Comparison of ENCODE assay signal across 11 cellular contexts in genomic region chr14:60204843-60205774, GRCh38. TPM values are rescaled to one million over a fixed set of nuclear protein-coding genes. Genes with fewer than 3 reads are reported as not detected.
A peak's percentile ranks its signal among the peaks of the same experiment; 100 is the strongest.
DNase-seq lines count a peak whose midpoint lies in the region; ATAC-seq and TF ChIP-seq lines count a peak whose summit lies in the region.
"Had no signal": no experiment of that assay in that cellular context is flagged by ENCODE, and none has a peak within 500 bp of the region (broad histone marks: within the 10 kb centered on the region; RNA-seq: fewer than 3 reads in every experiment).

No MANE protein-coding gene starts in this region.

- H3K9me3 ChIP-seq in body of pancreas, result no peaks in the 10 kb centered on the region
- H3K9me3 ChIP-seq: lower lobe of right lung had no signal

- 63 to 75% methylated on average over 6 of the region's 6 CpGs for WGBS in body of pancreas, 2 donors

- H3K27ac ChIP-seq in body of pancreas, result no peak overlapping the region
- H3K27ac ChIP-seq: lower lobe of right lung, SK-N-MC had no signal

- TF ChIP-seq CTCF in body of pancreas (IDR thresholded peaks at IDR 0.05), result no peak

- DNase-seq in iPS DF 19.7 (ENCODE audit: low read depth, low spot score), result peak; percentile 25
- no peak for DNase-seq in body of pancreas
- no peak for DNase-seq in NCI-H524 treated with DMSO at 0.1 percent for 48 hours (lab: John Stamatoyannopoulos, UW)
- DNase-seq in OCI-M1 (lab: John Stamatoyannopoulos, UW), result no peak
- DNase-seq: activated effector memory CD4-positive, alpha-beta T cell treated with Interleukin-2 at 50 U/mL for 16 hours; Kasumi-1; lower lobe of right lung had no signal

- no peak overlapping the region for H3K4me3 ChIP-seq in body of pancreas
- H3K4me3 ChIP-seq: lower lobe of right lung, SK-N-MC had no signal

- intact Hi-C loops in body of pancreas (cut with DNase I), result no loop called here

- peak; percentile 57 for ATAC-seq in GM19023 (IDR thresholded peaks at IDR 0.05; ENCODE audit: unreplicated experiment)
- peak; percentile 54 for ATAC-seq in GM21526 (IDR thresholded peaks at IDR 0.05; ENCODE audit: low FRiP score, unreplicated experiment)
- peak; percentile 35 for ATAC-seq in HG03175 (IDR thresholded peaks at IDR 0.05; ENCODE audit: unreplicated experiment)
- no peak for ATAC-seq in body of pancreas
- ATAC-seq: lower lobe of right lung had no signal

- H3K36me3 ChIP-seq in body of pancreas (replicated peaks in 1 of 2; ENCODE audit: insufficient read depth in 1 of 2, low read depth in 2 of 2), result no peaks in the 10 kb centered on the region
- H3K36me3 ChIP-seq: lower lobe of right lung had no signal

- no peaks in the 10 kb centered on the region for H3K27me3 ChIP-seq in body of pancreas

- no peak for TF ChIP-seq POLR2A in body of pancreas (IDR thresholded peaks at IDR 0.05)

- peaks cover 13% of the 10 kb centered on the region for H3K4me1 ChIP-seq in body of pancreas
- H3K4me1 ChIP-seq: lower lobe of right lung had no signal

RNA-seq across cellular contexts. Expression of gene DHRS7, which starts 39.9 kb away (rescaled TPM):
- total RNA-seq in body of pancreas, result 10 to 100 TPM; 67.7 to 97.6 TPM

RNA-seq across cellular contexts. Expression of gene PPM1A, which starts 43.9 kb away (rescaled TPM):
- total RNA-seq in body of pancreas, result 10 to 100 TPM; 12.5 to 24.1 TPM
